11 cellular contexts compared by ENCODE assay signal in genomic region chr13:41427700-41428099, GRCh38. TPM values are rescaled to one million over a fixed set of nuclear protein-coding genes. Genes with fewer than 3 reads are reported as not detected.
DNase-seq lines count a peak whose midpoint lies in the region; ATAC-seq, FAIRE-seq and TF ChIP-seq lines count a peak whose summit lies in the region.
"Had no signal": no experiment of that assay in that cellular context is flagged by ENCODE, and none has a peak within 500 bp of the region (broad histone marks: within the 10 kb centered on the region; RNA-seq: fewer than 3 reads in every experiment).

No MANE protein-coding gene starts in this region.

- no peak overlapping the region for H3K18ac ChIP-seq in H1 (ENCODE audit: extremely low read depth, low read length)

- H3K4me3 Mint-ChIP-seq in activated CD4-positive, alpha-beta T cell treated with anti-CD3 and anti-CD28 coated beads for 36 hours, result peak overlapping the region; percentile 25

- no peak overlapping the region for H2BK5ac ChIP-seq in H1 (ENCODE audit: low read depth, low read length)

- peaks cover 3% of the 10 kb centered on the region; the same call in 1 of the 2 replicates for H3K23me2 ChIP-seq in H1 (ENCODE audit: low read depth, low read length)

- H3K9ac ChIP-seq in SK-N-SH, result no peak overlapping the region
- no peak overlapping the region for H3K9ac ChIP-seq in H1 (replicated peaks in 1 of 4; ENCODE audit: extremely low read depth in 1 of 4, low read depth in 3 of 4, low read length in 3 of 4)

- peaks cover 6% of the 10 kb centered on the region for H3K4me1 Mint-ChIP-seq in activated CD4-positive, alpha-beta T cell treated with anti-CD3 and anti-CD28 coated beads for 36 hours

- ATAC-seq in activated CD4-positive, alpha-beta T cell treated with anti-CD3 and anti-CD28 coated beads for 36 hours, result peak; percentile 42
- ATAC-seq in activated CD4-positive, CD25-positive, alpha-beta regulatory T cell treated with anti-CD3 and anti-CD28 coated beads, Interleukin-2, amount 50 U/mL, for 24 hours, result no peak
- ATAC-seq in GM18502 (IDR thresholded peaks at IDR 0.05; ENCODE audit: poor library complexity, unreplicated experiment), result no peak
- ATAC-seq: PC-3 had no signal

- intact Hi-C loops in activated CD4-positive, alpha-beta T cell treated with anti-CD3 and anti-CD28 coated beads for 36 hours (cut with DNase I, micrococcal nuclease), result loop anchor here in 1 of 2 experiments (5.0 kb wide), 1 partner anchor 225 kb away; no protein-coding TSS in a partner anchor

- H3K79me2 ChIP-seq in SK-N-SH (ENCODE audit: insufficient read depth) (no peaks in the 10 kb centered on the region), H1 (ENCODE audit: control insufficient read depth in 1 of 2, insufficient read depth in 2 of 2, low read length in 2 of 2) (no peaks in the 10 kb centered on the region)

- peak overlapping the region; percentile 96 for H3K4me2 ChIP-seq in SK-N-SH
- peak overlapping the region; percentile 62 to 84 for H3K4me2 ChIP-seq in H1 (ENCODE audit: insufficient read depth in 1 of 2, low read depth in 2 of 2, low read length in 2 of 2)

- H3K27ac Mint-ChIP-seq in activated CD4-positive, alpha-beta T cell treated with anti-CD3 and anti-CD28 coated beads for 36 hours, result no peak overlapping the region

- H3K4me3 ChIP-seq in SK-N-SH (ENCODE audit: low read depth in 2 of 2, low read length in 1 of 2) (peak overlapping the region; percentile 48 to 58), H1 (ENCODE audit: extremely low read depth in 1 of 4, insufficient read depth in 2 of 4, low read depth in 3 of 4, low read length in 4 of 4) (peak overlapping the region; percentile 51 to 71 (median 54); a peak in 7 of 8 replicates), skeletal muscle cell (ENCODE audit: low read depth, low read length) (peak overlapping the region; percentile 29)

- peak overlapping the region; percentile 83 for H2AFZ ChIP-seq in SK-N-SH (ENCODE audit: low read depth)
- no peak overlapping the region for H2AFZ ChIP-seq in H1 (ENCODE audit: low read length)

- no peak overlapping the region for H3K23ac ChIP-seq in H1 (ENCODE audit: insufficient read length)

- H3K4ac ChIP-seq in H1 (replicated peaks; ENCODE audit: insufficient read length, low read depth, low read length), result no peak overlapping the region

- no peak for TF ChIP-seq CTCF in SK-N-SH (IDR thresholded peaks at IDR 0.05)
- no peak for TF ChIP-seq CTCF in H1 (IDR thresholded peaks at IDR 0.05; ENCODE audit: control extremely low read depth in 1 of 3, insufficient read depth in 1 of 3, low read depth in 1 of 3, low read length in 3 of 3)

- H3K27me3 ChIP-seq in SK-N-SH (ENCODE audit: insufficient read depth), result no peaks in the 10 kb centered on the region; the same call in 1 of the 2 replicates
- peaks cover 0 to 4% (median 0%) of the 10 kb centered on the region in 4 experiments; a peak in 1 of 7 replicates for H3K27me3 ChIP-seq in H1 (replicated peaks in 1 of 4; ENCODE audit: control insufficient read depth in 3 of 4, extremely low read depth in 1 of 4, insufficient read depth in 3 of 4, low read length in 3 of 4)

- TF ChIP-seq POLR2A in H1 (IDR thresholded peaks at IDR 0.05; ENCODE audit: control extremely low read depth in 1 of 2, low read depth in 2 of 2, low read length in 2 of 2), result no peak

- no peak overlapping the region for H2BK12ac ChIP-seq in H1 (ENCODE audit: low read depth, low read length)

- no peak overlapping the region for H4K91ac ChIP-seq in H1 (replicated peaks; ENCODE audit: insufficient read length, low read length)

- TF ChIP-seq RAD21 in SK-N-SH (IDR thresholded peaks at IDR 0.05; ENCODE audit: low read length) (no peak), H1 (IDR thresholded peaks at IDR 0.05 in 1 of 2, conservative IDR thresholded peaks at IDR 0.05 in 1 of 2; ENCODE audit: low read depth in 2 of 2, low read length in 2 of 2) (no peak)

- H3K56ac ChIP-seq in H1 (replicated peaks; ENCODE audit: insufficient read length, low read depth, low read length), result no peak overlapping the region

- H3K36me3 ChIP-seq in SK-N-SH (replicated peaks in 1 of 2; ENCODE audit: control insufficient read depth in 1 of 2, insufficient read depth in 2 of 2, low read length in 1 of 2), result no peaks in the 10 kb centered on the region
- H3K36me3 ChIP-seq in H1 (ENCODE audit: control insufficient read depth in 2 of 4, insufficient read depth in 4 of 4, low read length in 3 of 4), result no peaks in the 10 kb centered on the region

- no peak overlapping the region for H4K5ac ChIP-seq in H1 (ENCODE audit: insufficient read length, low read depth, low read length)

- H2BK120ac ChIP-seq in H1 (replicated peaks; ENCODE audit: low read depth, low read length), result no peak overlapping the region

- TF ChIP-seq EP300 in SK-N-SH (IDR thresholded peaks at IDR 0.05; ENCODE audit: borderline replicate concordance in 1 of 2, low read depth in 1 of 2, low read length in 1 of 2) (no peak), H1 (IDR thresholded peaks at IDR 0.05; ENCODE audit: borderline replicate concordance in 1 of 2, low read depth in 2 of 2, low read length in 2 of 2) (no peak)

- H2BK15ac ChIP-seq in H1 (ENCODE audit: low read length), result no peak overlapping the region

- no peak overlapping the region for H2BK20ac ChIP-seq in H1 (ENCODE audit: low read length)

- H3K9me3 ChIP-seq in SK-N-SH, result no peaks in the 10 kb centered on the region
- no peaks in the 10 kb centered on the region for H3K9me3 ChIP-seq in H1 (ENCODE audit: insufficient read depth in 2 of 2, low read depth in 1 of 2, low read length in 1 of 2)

- WGBS in SK-N-SH (ENCODE audit: low lambda C conversion rate), result 4% methylated on average over 9 of the region's 18 CpGs
- WGBS in H1 (ENCODE audit: extremely low coverage in 1 of 2, insufficient coverage in 1 of 2, insufficient read length in 1 of 2, insufficient replicate concordance in 2 of 2, low coverage in 1 of 2, low lambda C conversion rate in 2 of 2, missing lambda C conversion rate in 1 of 2), 2 experiments, result 39% methylated on average over 11 of the region's 18 CpGs; no CpG with 5 or more reads in 1 of the 2 experiments

- POLR2A ChIA-PET in activated CD4-positive, alpha-beta T cell treated with anti-CD3 and anti-CD28 coated beads for 36 hours (lab: Charles Lee), result no interaction called here
- POLR2A ChIA-PET in SK-N-SH (lab: Yijun Ruan, JAX), result no interaction called here
- POLR2A ChIA-PET in H1 (lab: Charles Lee; ENCODE audit: partially characterized antibody), result no interaction called here

- no peak overlapping the region for H3K14ac ChIP-seq in H1 (ENCODE audit: insufficient read length)

- H2AK5ac ChIP-seq in H1 (ENCODE audit: low read depth, low read length), result no peak overlapping the region

- peaks cover 3% of the 10 kb centered on the region for H3K27me3 Mint-ChIP-seq in activated CD4-positive, alpha-beta T cell treated with anti-CD3 and anti-CD28 coated beads for 36 hours

- no peak for FAIRE-seq in H1 (lab: Jason Lieb, UNC)

- no peaks in the 10 kb centered on the region for H3K9me2 ChIP-seq in SK-N-SH

- H3K36me3 Mint-ChIP-seq in activated CD4-positive, alpha-beta T cell treated with anti-CD3 and anti-CD28 coated beads for 36 hours (ENCODE audit: low read depth), result no peaks in the 10 kb centered on the region

- H4K20me1 ChIP-seq in SK-N-SH (ENCODE audit: insufficient read depth), result no peaks in the 10 kb centered on the region
- no peaks in the 10 kb centered on the region for H4K20me1 ChIP-seq in H1 (replicated peaks in 1 of 2; ENCODE audit: control insufficient read depth in 1 of 2, insufficient read depth in 2 of 2, low read length in 2 of 2)

- H3K4me1 ChIP-seq in SK-N-SH (ENCODE audit: control insufficient read depth in 1 of 2, insufficient read depth in 2 of 2, low read depth in 1 of 2, low read length in 1 of 2) (peaks cover 0 to 6% of the 10 kb centered on the region in 2 experiments; a peak in 1 of 4 replicates), H1 (replicated peaks in 1 of 4; ENCODE audit: control insufficient read depth in 3 of 4, insufficient read depth in 4 of 4, low read length in 3 of 4) (peaks cover 0 to 4% (median 0%) of the 10 kb centered on the region in 4 experiments; a peak in 1 of 7 replicates)

- H3K79me1 ChIP-seq in H1 (ENCODE audit: low read depth, low read length), result no peaks in the 10 kb centered on the region

- CTCF ChIA-PET in activated CD4-positive, alpha-beta T cell treated with anti-CD3 and anti-CD28 coated beads for 36 hours (lab: Charles Lee), result interaction anchor here (1.0 kb wide), 1 partner anchor 32 kb away, joined by 7 read pairs; no protein-coding TSS in a partner anchor
- CTCF ChIA-PET in SK-N-SH (lab: Yijun Ruan, JAX) (interaction anchor here (0.5 to 1.2 kb wide), 3 partner anchors 225 to 286 kb away, joined by 3 to 5 read pairs (median 3); no protein-coding TSS in a partner anchor), H1 (lab: Charles Lee; ENCODE audit: partially characterized antibody) (interaction anchor here (1.0 to 1.3 kb wide), 5 partner anchors 12 to 225 kb away, joined by 3 to 8 read pairs (median 4); no protein-coding TSS in a partner anchor)

- H4K8ac ChIP-seq in H1 (ENCODE audit: extremely low read depth, insufficient read depth, low read length), result no peak overlapping the region

- H3K27ac ChIP-seq in SK-N-SH (ENCODE audit: low read depth in 2 of 2, low read length in 1 of 2), result no peak overlapping the region
- no peak overlapping the region for H3K27ac ChIP-seq in H1 (ENCODE audit: low read depth, low read length)

- DNase-seq in activated CD4-positive, alpha-beta T cell treated with anti-CD3 and anti-CD28 coated beads for 36 hours, result no peak
- DNase-seq in activated CD4-positive, alpha-beta T cell treated with anti-CD3 and anti-CD28 coated beads, Interleukin-2, amount 50 U/mL, for 48 hours, result no peak
- DNase-seq in SK-N-SH (peak; percentile 19), H1 (ENCODE audit: low read depth in 1 of 2, low spot score in 2 of 2) (no peak), skeletal muscle cell (ENCODE audit: low read depth) (no peak), NCI-H1694 (lab: John Stamatoyannopoulos, UW) (no peak)
- DNase-seq: central memory CD4-positive, alpha-beta T cell; EL; PC-3 had no signal

- no peaks in the 10 kb centered on the region for H3F3A ChIP-seq in SK-N-SH (replicated peaks; ENCODE audit: insufficient read depth)

- H3K9me3 Mint-ChIP-seq in activated CD4-positive, alpha-beta T cell treated with anti-CD3 and anti-CD28 coated beads for 36 hours (ENCODE audit: low read depth), result no peaks in the 10 kb centered on the region

RNA-seq across cellular contexts. Expression of gene RGCC, which starts 29.6 kb away (rescaled TPM):
- 100 to 1,000 TPM; 134 to 146 TPM for total RNA-seq in activated CD4-positive, alpha-beta T cell treated with anti-CD3 and anti-CD28 coated beads for 36 hours
- polyA plus RNA-seq in SK-N-SH (2012; rRNA removed) (0.05 TPM in 1 of 2 replicates, not detected in the other), H1 (2011; rRNA removed) (0.17 TPM in 1 of 2 replicates, not detected in the other)
- 0.05 TPM in 2 replicates for polyA plus RNA-seq in SK-N-SH (2012; cell fraction: cytosol; rRNA removed)
- 0.15 and 0.18 TPM in 2 replicates for polyA plus RNA-seq in SK-N-SH (2012; cell fraction: nucleus; rRNA removed)
- total RNA-seq in H1 (2021; fragmentation: NEBNext Ultra II Directional; extraction: Animal tissue kit (Norgen Biotek cat#: 25700)), result 0.41 and 0.46 TPM in 2 replicates
- 0.12 TPM for polyA plus RNA-seq in H1 (2011; cell fraction: cytosol; rRNA removed)
- 0.13 TPM for polyA plus RNA-seq in H1 (2011; cell fraction: nucleus; rRNA removed)
- 0.18 to 0.27 TPM in 2 of 4 replicates, not detected in the others for polyA plus RNA-seq in H1 (2012, experiment 1 of 2)
- polyA plus RNA-seq in H1 (2012, experiment 2 of 2), result not detected
- 0.30 TPM for polyA plus RNA-seq in H1 (2013, experiment 1 of 2)
- polyA plus RNA-seq in H1 (2013, experiment 2 of 2), result 0.26 TPM
- polyA minus RNA-seq in H1 (2011; rRNA and poly(A)+ RNA removed), result not detected in 2 replicates
- not detected for polyA minus RNA-seq in H1 (2011; cell fraction: cytosol; rRNA and poly(A)+ RNA removed)
- not detected for polyA minus RNA-seq in H1 (2011; cell fraction: nucleus; rRNA and poly(A)+ RNA removed)

Comparison
In these comparisons a context has a peak if more than half of its experiments do, and no peak if none do; other contexts are left out.
1. RNA of gene RGCC, which starts 29.6 kb away (total RNA-seq): 134 to 146 TPM in activated CD4-positive, alpha-beta T cell treated with anti-CD3 and anti-CD28 coated beads for 36 hours; 0.41 to 0.46 TPM in H1; every median in the first group is over 10 times any median in the second.
2. Peak in every context shown above with its lines, with median percentiles within 50 percentile points of each other: H3K4me3 ChIP-seq.